Comparison of ENCODE assay signal across 20 cellular contexts in the genomic region with DNA sequence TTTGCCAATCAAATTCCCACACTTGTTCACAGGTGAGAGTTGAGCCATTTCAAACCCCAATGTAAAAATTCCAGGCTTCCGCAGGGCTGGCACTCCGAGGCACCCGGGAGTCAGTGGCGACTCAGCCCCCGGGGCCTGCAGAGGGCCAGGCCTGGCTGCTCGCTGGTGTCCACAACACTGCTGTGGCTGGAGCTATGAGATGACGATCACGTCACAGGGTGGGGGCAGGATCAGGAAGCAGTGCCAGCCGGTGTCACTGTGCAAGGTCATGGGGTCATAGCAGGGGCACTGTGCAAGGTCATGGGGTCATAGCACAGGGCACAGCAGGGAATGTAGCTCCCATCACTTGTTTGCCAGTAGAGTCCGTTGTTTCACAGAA. TPM values are rescaled to one million over a fixed set of nuclear protein-coding genes. Genes with fewer than 3 reads are reported as not detected.
"Had no signal": no experiment of that assay in that cellular context is flagged by ENCODE, and none has a peak within 500 bp of the region (broad histone marks: within the 10 kb centered on the region; RNA-seq: fewer than 3 reads in every experiment).

No MANE protein-coding gene starts in this region.

- ATAC-seq: activated CD8-positive, alpha-beta T cell treated with anti-CD3 and anti-CD28 coated beads, Interleukin-2, amount 10 ng/mL, durations not matched to agents 7 days and 5 days; right cardiac atrium; stimulated activated naive CD8-positive, alpha-beta T cell treated with anti-CD3 and anti-CD28 coated beads, Interleukin-15, amount 100 ng/mL, for 72 hours; WTC11 had no signal

- H3K9me3 ChIP-seq: left lung, prostate gland, suprapubic skin, transverse colon had no signal

- H3K4me1 ChIP-seq: prostate gland had no signal

- H3K27me3 ChIP-seq: left lung, suprapubic skin, transverse colon had no signal

- H3K27ac ChIP-seq: coronary artery, left lung, prostate gland, skin epidermis, suprapubic skin, transverse colon had no signal

- FAIRE-seq: frontal cortex had no signal

- DNase-seq: activated CD4-positive, alpha-beta T cell treated with anti-CD3 and anti-CD28 coated beads for 48 hours; activated CD8-positive, alpha-beta memory T cell treated with anti-CD3 and anti-CD28 coated beads, Interleukin-2, amount 50 U/mL, for 48 hours; activated CD8-positive, alpha-beta T cell treated with anti-CD3 and anti-CD28 coated beads, Interleukin-2, amount 10 ng/mL, durations not matched to agents 7 days and 5 days; activated naive CD4-positive, alpha-beta T cell treated with anti-CD3 and anti-CD28 coated beads for 36 hours; left lung; mammary epithelial cell; stimulated activated naive CD8-positive, alpha-beta T cell treated with anti-CD3 and anti-CD28 coated beads, Interleukin-15, amount 100 ng/mL, for 72 hours; transverse colon had no signal

- H3K4me3 ChIP-seq: coronary artery, left lung, prostate gland, skin epidermis, suprapubic skin, transverse colon had no signal

RNA-seq across cellular contexts. Expression of gene TMED6, which starts 32.7 kb away (rescaled TPM):
- total RNA-seq: epithelial cell of proximal tubule, frontal cortex, kidney epithelial cell, omental fat pad had no signal
- polyA plus RNA-seq: aorta, mammary epithelial cell, neural cell, right cardiac atrium had no signal
